1 cellular context compared by ENCODE assay signal in the genomic region with DNA sequence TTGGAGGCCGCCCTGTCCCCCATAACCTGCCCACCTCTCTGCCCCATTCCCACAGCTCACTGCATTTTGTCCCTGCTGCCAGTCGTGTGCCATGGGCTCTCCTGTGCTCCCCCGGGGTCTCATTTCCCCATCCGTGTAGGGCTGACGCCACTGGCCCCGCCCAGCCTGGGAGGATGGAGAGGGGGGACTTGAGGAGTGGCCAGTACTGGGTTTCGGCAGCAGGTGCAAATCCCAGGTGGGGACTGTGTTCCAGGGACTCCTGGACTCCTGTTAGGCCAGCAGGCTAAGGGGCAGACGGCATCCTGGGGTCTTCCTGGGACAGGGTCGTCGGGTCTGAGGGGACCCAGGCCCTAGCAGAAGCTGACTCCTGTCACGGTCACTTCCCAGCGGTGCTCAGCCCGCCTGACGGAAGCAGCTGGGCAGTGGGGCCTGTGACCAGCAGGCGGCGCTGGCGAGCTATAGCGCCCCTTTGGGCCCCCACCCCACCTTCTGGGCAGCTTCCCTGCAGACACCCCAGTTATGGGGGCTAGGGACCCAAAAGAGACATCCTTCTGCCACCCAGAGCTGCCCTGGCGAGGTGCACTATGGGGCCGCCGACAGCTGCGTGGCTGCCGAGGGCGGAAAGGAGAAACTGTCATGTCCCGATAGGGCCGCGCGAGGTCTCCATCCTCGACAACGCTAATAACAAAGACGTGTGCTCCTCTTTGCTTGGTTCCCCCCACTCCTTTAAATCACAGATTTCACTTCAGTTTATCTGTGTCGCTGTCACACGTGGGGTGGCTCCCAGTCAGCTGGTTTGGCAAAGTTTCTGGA.
TF ChIP-seq lines count a peak whose summit lies in the region.

No MANE protein-coding gene starts in this region.

TF ChIP-seq in HEK293, 187 proteins besides CTCF, POLR2A, EP300 and RAD21 (continued from another document):
- TF ChIP-seq ZSCAN30 (tag by site-specific recombination; IDR thresholded peaks at IDR 0.05) (0 out of 2 replicates have a peak, but pooled peaks have one; percentile 15), ZFP69B (tag by site-specific recombination; IDR thresholded peaks at IDR 0.05) (no peak), AEBP2 (tag by site-specific recombination; IDR thresholded peaks at IDR 0.05; ENCODE audit: borderline replicate concordance) (no peak), HOXD13 (CRISPR knock-in tag; IDR thresholded peaks at IDR 0.05; ENCODE audit: borderline replicate concordance) (no peak), ZFP3 (tag by site-specific recombination; IDR thresholded peaks at IDR 0.05; ENCODE audit: low read depth) (no peak), ZBTB44 (tag by site-specific recombination; IDR thresholded peaks at IDR 0.05) (no peak), ZNF654 (tag by site-specific recombination; IDR thresholded peaks at IDR 0.05; ENCODE audit: low read depth) (peak; percentile 71), ZNF623 (tag by site-specific recombination; IDR thresholded peaks at IDR 0.05) (no peak), SETDB1 (IDR thresholded peaks at IDR 0.05; ENCODE audit: insufficient read length, low read length) (no peak), ZNF571 (tag by site-specific recombination; IDR thresholded peaks at IDR 0.05) (no peak), OVOL3 (tag by site-specific recombination; IDR thresholded peaks at IDR 0.05) (no peak), ZNF18 (tag by site-specific recombination; IDR thresholded peaks at IDR 0.05) (no peak), SP2 (tag by site-specific recombination; IDR thresholded peaks at IDR 0.05) (no peak), YY1 (tag by site-specific recombination; IDR thresholded peaks at IDR 0.05) (no peak), INSM2 (tag by site-specific recombination; IDR thresholded peaks at IDR 0.05) (no peak), ZNF664 (tag by site-specific recombination; IDR thresholded peaks at IDR 0.05) (no peak), FEZF1 (tag by site-specific recombination; IDR thresholded peaks at IDR 0.05) (no peak), IKZF3 (tag by site-specific recombination; IDR thresholded peaks at IDR 0.05) (no peak), GLIS2 (tag by site-specific recombination; IDR thresholded peaks at IDR 0.05) (peak; percentile 11; the same call in 1 of the 2 replicates), SP3 (tag by site-specific recombination; IDR thresholded peaks at IDR 0.05) (peak; percentile 32; the same call in 1 of the 2 replicates), ZNF2 (tag by site-specific recombination; IDR thresholded peaks at IDR 0.05) (peak; percentile 40; the same call in 1 of the 2 replicates)
- TF ChIP-seq, protein P1, sequence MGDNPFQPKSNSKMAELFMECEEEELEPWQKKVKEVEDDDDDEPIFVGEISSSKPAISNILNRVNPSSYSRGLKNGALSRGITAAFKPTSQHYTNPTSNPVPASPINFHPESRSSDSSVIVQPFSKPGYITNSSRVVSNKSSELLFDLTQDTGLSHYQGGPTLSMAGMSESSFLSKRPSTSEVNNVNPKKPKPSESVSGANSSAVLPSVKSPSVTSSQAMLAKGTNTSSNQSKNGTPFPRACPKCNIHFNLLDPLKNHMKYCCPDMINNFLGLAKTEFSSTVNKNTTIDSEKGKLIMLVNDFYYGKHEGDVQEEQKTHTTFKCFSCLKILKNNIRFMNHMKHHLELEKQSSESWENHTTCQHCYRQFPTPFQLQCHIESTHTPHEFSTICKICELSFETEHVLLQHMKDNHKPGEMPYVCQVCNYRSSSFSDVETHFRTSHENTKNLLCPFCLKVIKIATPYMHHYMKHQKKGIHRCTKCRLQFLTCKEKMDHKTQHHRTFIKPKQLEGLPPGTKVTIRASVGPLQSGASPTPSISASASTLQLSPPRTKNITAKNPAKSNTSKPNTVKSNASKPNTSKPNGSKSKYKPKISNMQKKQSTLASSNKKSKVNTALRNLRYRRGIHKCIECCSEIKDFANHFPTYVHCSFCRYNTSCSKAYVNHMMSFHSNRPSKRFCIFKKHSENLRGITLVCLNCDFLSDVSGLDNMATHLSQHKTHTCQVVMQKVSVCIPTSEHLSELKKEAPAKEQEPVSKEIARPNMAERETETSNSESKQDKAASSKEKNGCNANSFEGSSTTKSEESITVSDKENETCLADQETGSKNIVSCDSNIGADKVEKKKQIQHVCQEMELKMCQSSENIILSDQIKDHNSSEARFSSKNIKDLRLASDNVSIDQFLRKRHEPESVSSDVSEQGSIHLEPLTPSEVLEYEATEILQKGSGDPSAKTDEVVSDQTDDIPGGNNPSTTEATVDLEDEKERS (tag by site-specific recombination; IDR thresholded peaks at IDR 0.05): no peak
- TF ChIP-seq, protein P2, sequence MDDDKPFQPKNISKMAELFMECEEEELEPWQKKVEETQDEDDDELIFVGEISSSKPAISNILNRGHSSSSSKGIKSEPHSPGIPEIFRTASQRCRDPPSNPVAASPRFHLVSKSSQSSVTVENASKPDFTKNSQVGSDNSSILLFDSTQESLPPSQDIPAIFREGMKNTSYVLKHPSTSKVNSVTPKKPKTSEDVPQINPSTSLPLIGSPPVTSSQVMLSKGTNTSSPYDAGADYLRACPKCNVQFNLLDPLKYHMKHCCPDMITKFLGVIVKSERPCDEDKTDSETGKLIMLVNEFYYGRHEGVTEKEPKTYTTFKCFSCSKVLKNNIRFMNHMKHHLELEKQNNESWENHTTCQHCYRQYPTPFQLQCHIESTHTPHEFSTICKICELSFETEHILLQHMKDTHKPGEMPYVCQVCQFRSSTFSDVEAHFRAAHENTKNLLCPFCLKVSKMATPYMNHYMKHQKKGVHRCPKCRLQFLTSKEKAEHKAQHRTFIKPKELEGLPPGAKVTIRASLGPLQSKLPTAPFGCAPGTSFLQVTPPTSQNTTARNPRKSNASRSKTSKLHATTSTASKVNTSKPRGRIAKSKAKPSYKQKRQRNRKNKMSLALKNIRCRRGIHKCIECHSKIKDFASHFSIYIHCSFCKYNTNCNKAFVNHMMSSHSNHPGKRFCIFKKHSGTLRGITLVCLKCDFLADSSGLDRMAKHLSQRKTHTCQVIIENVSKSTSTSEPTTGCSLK (tag by site-specific recombination; IDR thresholded peaks at IDR 0.05): no peak
- TF ChIP-seq, protein P3, sequence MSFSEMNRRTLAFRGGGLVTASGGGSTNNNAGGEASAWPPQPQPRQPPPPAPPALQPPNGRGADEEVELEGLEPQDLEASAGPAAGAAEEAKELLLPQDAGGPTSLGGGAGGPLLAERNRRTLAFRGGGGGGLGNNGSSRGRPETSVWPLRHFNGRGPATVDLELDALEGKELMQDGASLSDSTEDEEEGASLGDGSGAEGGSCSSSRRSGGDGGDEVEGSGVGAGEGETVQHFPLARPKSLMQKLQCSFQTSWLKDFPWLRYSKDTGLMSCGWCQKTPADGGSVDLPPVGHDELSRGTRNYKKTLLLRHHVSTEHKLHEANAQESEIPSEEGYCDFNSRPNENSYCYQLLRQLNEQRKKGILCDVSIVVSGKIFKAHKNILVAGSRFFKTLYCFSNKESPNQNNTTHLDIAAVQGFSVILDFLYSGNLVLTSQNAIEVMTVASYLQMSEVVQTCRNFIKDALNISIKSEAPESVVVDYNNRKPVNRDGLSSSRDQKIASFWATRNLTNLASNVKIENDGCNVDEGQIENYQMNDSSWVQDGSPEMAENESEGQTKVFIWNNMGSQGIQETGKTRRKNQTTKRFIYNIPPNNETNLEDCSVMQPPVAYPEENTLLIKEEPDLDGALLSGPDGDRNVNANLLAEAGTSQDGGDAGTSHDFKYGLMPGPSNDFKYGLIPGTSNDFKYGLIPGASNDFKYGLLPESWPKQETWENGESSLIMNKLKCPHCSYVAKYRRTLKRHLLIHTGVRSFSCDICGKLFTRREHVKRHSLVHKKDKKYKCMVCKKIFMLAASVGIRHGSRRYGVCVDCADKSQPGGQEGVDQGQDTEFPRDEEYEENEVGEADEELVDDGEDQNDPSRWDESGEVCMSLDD (tag by site-specific recombination; IDR thresholded peaks at IDR 0.05): peak; percentile 90
- TF ChIP-seq, protein P4, sequence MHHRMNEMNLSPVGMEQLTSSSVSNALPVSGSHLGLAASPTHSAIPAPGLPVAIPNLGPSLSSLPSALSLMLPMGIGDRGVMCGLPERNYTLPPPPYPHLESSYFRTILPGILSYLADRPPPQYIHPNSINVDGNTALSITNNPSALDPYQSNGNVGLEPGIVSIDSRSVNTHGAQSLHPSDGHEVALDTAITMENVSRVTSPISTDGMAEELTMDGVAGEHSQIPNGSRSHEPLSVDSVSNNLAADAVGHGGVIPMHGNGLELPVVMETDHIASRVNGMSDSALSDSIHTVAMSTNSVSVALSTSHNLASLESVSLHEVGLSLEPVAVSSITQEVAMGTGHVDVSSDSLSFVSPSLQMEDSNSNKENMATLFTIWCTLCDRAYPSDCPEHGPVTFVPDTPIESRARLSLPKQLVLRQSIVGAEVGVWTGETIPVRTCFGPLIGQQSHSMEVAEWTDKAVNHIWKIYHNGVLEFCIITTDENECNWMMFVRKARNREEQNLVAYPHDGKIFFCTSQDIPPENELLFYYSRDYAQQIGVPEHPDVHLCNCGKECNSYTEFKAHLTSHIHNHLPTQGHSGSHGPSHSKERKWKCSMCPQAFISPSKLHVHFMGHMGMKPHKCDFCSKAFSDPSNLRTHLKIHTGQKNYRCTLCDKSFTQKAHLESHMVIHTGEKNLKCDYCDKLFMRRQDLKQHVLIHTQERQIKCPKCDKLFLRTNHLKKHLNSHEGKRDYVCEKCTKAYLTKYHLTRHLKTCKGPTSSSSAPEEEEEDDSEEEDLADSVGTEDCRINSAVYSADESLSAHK (tag by site-specific recombination; IDR thresholded peaks at IDR 0.05): no peak
